ENCODE assay signal across 8 cellular contexts in genomic region chr17:7479389-7480192, GRCh38. TPM values are rescaled to one million over a fixed set of nuclear protein-coding genes. Genes with fewer than 3 reads are reported as not detected.
DNase-seq lines count a peak whose midpoint lies in the region; ATAC-seq, FAIRE-seq and TF ChIP-seq lines count a peak whose summit lies in the region.

TSS of gene ZBTB4 (minus strand) at chr17:7479631. CDS start at chr17:7466801, 12,830 bp downstream.

- no peak for TF ChIP-seq RAD21 in GM12878 (IDR thresholded peaks at IDR 0.05; ENCODE audit: insufficient read depth, low read depth, low read length)

- SMC1A ChIA-PET in GM12878 (lab: Charles Lee; ENCODE audit: uncharacterized antibody, unreplicated experiment), result interaction anchor here (0.8 to 2.6 kb wide), 3 partner anchors 25 to 123 kb away, joined by 3 to 8 read pairs (median 3); no protein-coding TSS in a partner anchor

- H3K36me3 ChIP-seq in H7 (replicated peaks; ENCODE audit: control insufficient read depth, insufficient read depth, low read length) (no peaks in the 10 kb centered on the region), GM12878 (ENCODE audit: control insufficient read depth in 2 of 2, insufficient read depth in 2 of 2, low read length in 1 of 2) (no peaks in the 10 kb centered on the region)

- TF ChIP-seq EP300 in GM12878 (IDR thresholded peaks at IDR 0.05; ENCODE audit: borderline replicate concordance in 1 of 2, control insufficient read depth in 1 of 2, low read depth in 2 of 2, low read length in 2 of 2), result no peak

- peaks cover 2% of the 10 kb centered on the region; the same call in 1 of the 2 replicates for H4K20me1 ChIP-seq in GM12878 (ENCODE audit: control insufficient read depth, insufficient read depth)

- H3K4me3 ChIP-seq in H7 (ENCODE audit: insufficient read depth, low read depth, low read length) (peak within 1 kb of the TSS; percentile 70), GM12878 (peak within 1 kb of the TSS; percentile 89)

- CTCF ChIA-PET in GM12878 (lab: Yijun Ruan, JAX), result interaction anchor here (2.4 to 6.2 kb wide), 2 partner anchors 43 to 82 kb away, joined by 7 to 17 read pairs; partner anchors contain the start of gene SENP3

- peaks cover 32% of the 10 kb centered on the region for H3K79me2 ChIP-seq in GM12878 (ENCODE audit: control insufficient read depth, insufficient read depth, low read length)

- no peaks in the 10 kb centered on the region for H3K27me3 ChIP-seq in H7 (ENCODE audit: control insufficient read depth, insufficient read depth, low read length)
- H3K27me3 ChIP-seq in GM12878 (replicated peaks in 1 of 2; ENCODE audit: control insufficient read depth in 2 of 2, insufficient read depth in 2 of 2, low read length in 1 of 2), result no peaks in the 10 kb centered on the region

- POLR2A ChIA-PET in GM12878 (lab: Charles Lee), result interaction anchor here (0.6 to 3.2 kb wide), 10 partner anchors 8 to 125 kb away, joined by 3 to 18 read pairs (median 4); partner anchors contain the start of genes SENP3, TMEM102 and TMEM95

- no peaks in the 10 kb centered on the region for H3K36me3 Mint-ChIP-seq in T-helper 2 cell treated with Interferon-gamma antibody and Interleukin-4, amounts not matched to agents 5 μg/mL and 100 μg/mL, for 36 hours (ENCODE audit: low read depth)

- intact Hi-C loops in GM12878 (cut with micrococcal nuclease; ENCODE audit: unreplicated experiment), result loop anchor here (10.0 kb wide), 1 partner anchor 205 kb away; the partner anchor contains the start of genes TP53 and WRAP53

- H3K27ac Mint-ChIP-seq in T-helper 2 cell treated with Interferon-gamma antibody and Interleukin-4, amounts not matched to agents 5 μg/mL and 100 μg/mL, for 36 hours, result peak within 1 kb of the TSS; percentile 91

- H3K4me1 Mint-ChIP-seq in T-helper 2 cell treated with Interferon-gamma antibody and Interleukin-4, amounts not matched to agents 5 μg/mL and 100 μg/mL, for 36 hours (ENCODE audit: low read depth), result peaks cover 41% of the 10 kb centered on the region

- 2% methylated on average over 26 of the region's 76 CpGs for WGBS in GM12878 (ENCODE audit: insufficient coverage, insufficient replicate concordance, low lambda C conversion rate, missing lambda C conversion rate)

- ATAC-seq in GM12878, result peak; percentile 17
- no peak for ATAC-seq in GM18519 (IDR thresholded peaks at IDR 0.05; ENCODE audit: low FRiP score, unreplicated experiment)
- no peak for ATAC-seq in HG02610 (IDR thresholded peaks at IDR 0.05; ENCODE audit: unreplicated experiment)

- no peaks in the 10 kb centered on the region for H3K9me3 ChIP-seq in GM12878 (replicated peaks; ENCODE audit: control insufficient read depth, insufficient read depth, low read length)

- peak within 1 kb of the TSS; percentile 79 for H3K9ac ChIP-seq in GM12878 (ENCODE audit: control insufficient read depth, insufficient read depth, low read length)

- H3K9me3 Mint-ChIP-seq in T-helper 2 cell treated with Interferon-gamma antibody and Interleukin-4, amounts not matched to agents 5 μg/mL and 100 μg/mL, for 36 hours, result no peaks in the 10 kb centered on the region

- TF ChIP-seq POLR2A in GM12878 (IDR thresholded peaks at IDR 0.05; ENCODE audit: low read depth, low read length), result peak; percentile 68; the same call in 1 of the 2 replicates

- no peaks in the 10 kb centered on the region for H3K27me3 Mint-ChIP-seq in T-helper 2 cell treated with Interferon-gamma antibody and Interleukin-4, amounts not matched to agents 5 μg/mL and 100 μg/mL, for 36 hours (ENCODE audit: low read depth)

- RAD21 ChIA-PET in GM12878 (lab: Charles Lee; ENCODE audit: unreplicated experiment), result interaction anchor here (0.9 to 2.2 kb wide), 6 partner anchors 34 to 150 kb away, joined by 3 to 19 read pairs (median 4); partner anchors contain the start of gene TMEM102

- peak; percentile 66 for DNase-seq in AG08395 (ENCODE audit: low spot score)
- peak; percentile 94 for DNase-seq in H7
- peak; percentile 61 for DNase-seq in T-helper 2 cell treated with Interferon-gamma antibody and Interleukin-4, amounts not matched to agents 5 μg/mL and 100 μg/mL, for 36 hours (ENCODE audit: low spot score)
- no peak for DNase-seq in GM12878 (ENCODE audit: low read depth, low spot score)
- peak in 41 of 51 donors; percentile 27 to 82 (median 58) for DNase-seq in hypothalamus (lab: John Stamatoyannopoulos, UW)
- peak; percentile 88 for DNase-seq in retina

- peak within 1 kb of the TSS; percentile 97 for H3K4me2 ChIP-seq in GM12878 (ENCODE audit: control insufficient read depth, insufficient read depth)

- no peak for FAIRE-seq in GM12878 (lab: Jason Lieb, UNC)

- H3K4me3 Mint-ChIP-seq in T-helper 2 cell treated with Interferon-gamma antibody and Interleukin-4, amounts not matched to agents 5 μg/mL and 100 μg/mL, for 36 hours, result peak within 1 kb of the TSS; percentile 89

- BruUV-seq in GM12878 (replicated peaks; lab: Mats Ljungman, UMichigan), result no TSS peak

- peaks cover 11% of the 10 kb centered on the region for H3K4me1 ChIP-seq in GM12878 (ENCODE audit: control insufficient read depth, insufficient read depth, low read length)

- in situ Hi-C loops in GM12878 (cut with MboI), result no loop called here

- TF ChIP-seq CTCF in GM12878 (IDR thresholded peaks at IDR 0.05 in 2 of 3, conservative IDR thresholded peaks at IDR 0.05 in 1 of 3; ENCODE audit: control insufficient read depth in 2 of 3, extremely low read depth in 1 of 3, insufficient read depth in 1 of 3, low read depth in 3 of 3, low read length in 3 of 3), result no peak

- H2AFZ ChIP-seq in GM12878 (ENCODE audit: control insufficient read depth, low read depth, low read length), result peak within 1 kb of the TSS; percentile 65

- peak within 1 kb of the TSS; percentile 64 for H3K27ac ChIP-seq in GM12878 (ENCODE audit: control insufficient read depth, insufficient read depth)

TF ChIP-seq in GM12878, 131 proteins besides CTCF, POLR2A, EP300 and RAD21 (continues in another document):
- 0 out of 2 replicates have a peak, but pooled peaks have one; percentile 9 for TF ChIP-seq NR2F1 (conservative IDR thresholded peaks at IDR 0.05)
- peak in 1 of 2 experiments; percentile 17; a peak in 1 of 4 replicates for TF ChIP-seq BHLHE40 (IDR thresholded peaks at IDR 0.05; ENCODE audit: borderline replicate concordance in 1 of 2, low read depth in 2 of 2, low read length in 1 of 2)
- TF ChIP-seq PKNOX1 (IDR thresholded peaks at IDR 0.05), result 0 out of 2 replicates have a peak, but pooled peaks have one; percentile 42
- TF ChIP-seq HDGF (IDR thresholded peaks at IDR 0.05), result peak; percentile 68; the same call in 1 of the 2 replicates
- TF ChIP-seq SREBF2 (IDR thresholded peaks at IDR 0.05; ENCODE audit: low read length), result no peak
- TF ChIP-seq MLLT1 (IDR thresholded peaks at IDR 0.05), result 0 out of 2 replicates have a peak, but pooled peaks have one; percentile 32
- TF ChIP-seq NR2C1 (IDR thresholded peaks at IDR 0.05), result peak; percentile 19; the same call in 1 of the 2 replicates
- peak; percentile 0 for TF ChIP-seq BACH1 (IDR thresholded peaks at IDR 0.05; ENCODE audit: borderline replicate concordance)

RNA-seq across cellular contexts. Expression of gene ZBTB4, which starts in this region (rescaled TPM):
- total RNA-seq in H7 (2014; rRNA removed; shearing (Covaris generic)), result 9.0 and 10.4 TPM in 2 replicates
- total RNA-seq in GM12878 (2013; cell fraction: nucleolus; rRNA removed), result 26.9 and 29.2 TPM in 2 replicates
- total RNA-seq in GM12878 (2014; rRNA removed), result 7.6 and 8.3 TPM in 2 replicates
- total RNA-seq in GM12878 (2014; rRNA removed; fragmentation: Illumina TruSeq; extraction: Trizol), result 6.1 and 6.2 TPM in 2 replicates
- total RNA-seq in GM12878 (2021), result 14.9 and 15.1 TPM in 2 replicates
- polyA plus RNA-seq in GM12878 (2011; ENCODE audit: low read depth), result 6.7 TPM
- polyA plus RNA-seq in GM12878 (2011; rRNA removed), result 7.6 and 8.9 TPM in 2 replicates
- polyA plus RNA-seq in GM12878 (2011; cell fraction: cytosol; rRNA removed), result 8.8 and 9.3 TPM in 2 replicates
- polyA plus RNA-seq in GM12878 (2011; cell fraction: nucleus; rRNA removed), result 26.2 and 29.9 TPM in 2 replicates
- 14.6 and 15.8 TPM in 2 replicates for polyA plus RNA-seq in GM12878 (2012)
- 9.2 and 9.4 TPM in 2 replicates for polyA plus RNA-seq in GM12878 (2014; fragmentation: Illumina TruSeq; extraction: Trizol)
- polyA plus RNA-seq in GM12878 (2014; fragmentation: Nextera tagmentation; extraction: Ambion mirVana), result 1 to 10 TPM; 2.0 to 3.0 TPM
- 8.9 and 9.7 TPM in 2 replicates for polyA plus RNA-seq in GM12878 (2014; rRNA removed)
- polyA plus RNA-seq in GM12878 (2016; fragmentation: Nextera tagmentation; extraction: Ambion mirVana), result 1 to 10 TPM; 4.3 to 4.6 TPM
- polyA minus RNA-seq in GM12878 (2011; rRNA and poly(A)+ RNA removed), result 8.7 and 14.0 TPM in 2 replicates
- polyA minus RNA-seq in GM12878 (2011; cell fraction: cytosol; rRNA and poly(A)+ RNA removed), result 4.5 and 4.8 TPM in 2 replicates
- polyA minus RNA-seq in GM12878 (2011; cell fraction: nucleus; rRNA and poly(A)+ RNA removed), result 7.0 and 12.9 TPM in 2 replicates
